1 cellular context compared by ENCODE assay signal in the genomic region with DNA sequence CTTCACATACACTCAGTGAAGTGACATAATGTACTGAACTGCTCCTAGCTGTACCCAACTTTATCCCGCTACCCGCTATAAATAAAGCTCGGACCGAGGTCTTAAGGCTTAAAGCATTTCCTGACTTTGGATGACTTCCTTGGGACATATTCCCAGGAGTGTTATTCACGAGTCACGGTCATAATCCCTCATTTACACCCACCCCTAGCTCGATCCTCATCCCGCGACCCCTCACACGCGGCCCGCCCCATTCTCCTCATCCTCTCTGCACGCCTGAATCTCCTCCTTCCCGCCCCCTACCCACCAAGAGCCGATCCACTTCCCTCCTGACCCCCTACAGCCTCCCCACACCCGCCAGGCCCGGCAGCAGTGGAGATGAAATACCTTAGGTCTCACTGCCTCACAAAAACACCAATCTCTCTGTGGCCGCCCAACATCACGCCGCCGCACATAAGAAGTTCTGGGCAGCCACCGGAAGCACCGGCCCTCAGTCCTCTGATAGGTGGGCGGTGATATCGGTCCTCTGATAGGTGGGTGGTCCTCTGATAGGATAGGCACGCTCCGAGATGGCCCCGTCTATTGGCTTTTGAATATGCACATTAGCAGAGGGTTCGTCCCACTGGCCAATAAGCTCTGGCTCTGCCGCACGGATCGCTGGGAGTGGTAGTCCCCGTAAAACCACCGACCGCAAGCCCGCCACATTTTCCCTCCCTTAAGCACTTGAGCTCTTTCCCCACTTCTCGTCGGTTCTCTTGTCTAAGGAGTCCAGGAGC.
A peak's percentile ranks its signal among the peaks of the same experiment; 100 is the strongest.
TF ChIP-seq lines count a peak whose summit lies in the region.

TSS of gene WDCP (minus strand) at position 462 of the 773 bp plus-strand sequence. CDS start 7,897 bp downstream, outside the sequence.

TF ChIP-seq in HepG2, 621 proteins besides CTCF, POLR2A, EP300 and RAD21 (continued from another document and continues in another):
- TF ChIP-seq RFXAP (CRISPR knock-in tag; IDR thresholded peaks at IDR 0.05; ENCODE audit: borderline replicate concordance) (peak; percentile 80; the same call in 1 of the 2 replicates), ZNF564 (CRISPR knock-in tag; IDR thresholded peaks at IDR 0.05) (no peak), GMEB2 (CRISPR knock-in tag; IDR thresholded peaks at IDR 0.05; ENCODE audit: low read depth) (0 out of 2 replicates have a peak, but pooled peaks have one; percentile 13), NR2F2 (IDR thresholded peaks at IDR 0.05; ENCODE audit: borderline replicate concordance, low read depth) (no peak; the same call in 1 of the 2 replicates), BRCA1 (CRISPR knock-in tag; IDR thresholded peaks at IDR 0.05) (peak; percentile 64; the same call in 1 of the 2 replicates), ZNF253 (CRISPR knock-in tag; IDR thresholded peaks at IDR 0.05; ENCODE audit: borderline replicate concordance) (no peak), ZNF567 (CRISPR knock-in tag; IDR thresholded peaks at IDR 0.05; ENCODE audit: borderline replicate concordance) (no peak; the same call in 1 of the 2 replicates), REXO4 (CRISPR knock-in tag; IDR thresholded peaks at IDR 0.05; ENCODE audit: borderline replicate concordance) (no peak), CEBPG (CRISPR knock-in tag; IDR thresholded peaks at IDR 0.05) (no peak), NR3C1 (CRISPR knock-in tag; IDR thresholded peaks at IDR 0.05) (no peak), MTF1 (CRISPR knock-in tag; IDR thresholded peaks at IDR 0.05) (no peak), DDIT3 (CRISPR knock-in tag; IDR thresholded peaks at IDR 0.05) (no peak), CEBPB (IDR thresholded peaks at IDR 0.05; ENCODE audit: borderline replicate concordance, low read depth, low read length) (no peak), MIER3 (CRISPR knock-in tag; IDR thresholded peaks at IDR 0.05; ENCODE audit: borderline replicate concordance) (peak; percentile 75; the same call in 1 of the 2 replicates), RNF219 (CRISPR knock-in tag; IDR thresholded peaks at IDR 0.05) (no peak), SNAI1 (CRISPR knock-in tag; IDR thresholded peaks at IDR 0.05; ENCODE audit: borderline replicate concordance) (peak; percentile 61; the same call in 1 of the 2 replicates), ZFP82 (CRISPR knock-in tag; IDR thresholded peaks at IDR 0.05; ENCODE audit: borderline replicate concordance) (no peak), SMAD9 (CRISPR knock-in tag; IDR thresholded peaks at IDR 0.05) (no peak), ZBTB7A (CRISPR knock-in tag; IDR thresholded peaks at IDR 0.05) (peak; percentile 82; the same call in 1 of the 2 replicates), ZEB1 (IDR thresholded peaks at IDR 0.05; ENCODE audit: insufficient replicate concordance, low read depth) (no peak), SAP130 (CRISPR knock-in tag; IDR thresholded peaks at IDR 0.05; ENCODE audit: low read depth) (peak; percentile 95), PAX8 (CRISPR knock-in tag; IDR thresholded peaks at IDR 0.05; ENCODE audit: borderline replicate concordance) (no peak), MLXIP (CRISPR knock-in tag; IDR thresholded peaks at IDR 0.05; ENCODE audit: borderline replicate concordance) (no peak), ZNF792 (CRISPR knock-in tag; IDR thresholded peaks at IDR 0.05) (peak; percentile 57; the same call in 1 of the 2 replicates), ZSCAN25 (CRISPR knock-in tag; IDR thresholded peaks at IDR 0.05) (peak; percentile 43; the same call in 1 of the 2 replicates), KLF16 (CRISPR knock-in tag; IDR thresholded peaks at IDR 0.05) (peak in 1 of 2 experiments; percentile 41; a peak in 1 of 4 replicates), ATRX (CRISPR knock-in tag; IDR thresholded peaks at IDR 0.05; ENCODE audit: borderline replicate concordance) (no peak), PAF1 (CRISPR knock-in tag; IDR thresholded peaks at IDR 0.05) (no peak), TBP (CRISPR knock-in tag; IDR thresholded peaks at IDR 0.05) (no peak), ZSCAN30 (CRISPR knock-in tag; IDR thresholded peaks at IDR 0.05) (no peak), CCDC6 (CRISPR knock-in tag; IDR thresholded peaks at IDR 0.05) (peak; percentile 59; the same call in 1 of the 2 replicates), ZNF326 (CRISPR knock-in tag; IDR thresholded peaks at IDR 0.05; ENCODE audit: borderline replicate concordance) (no peak), ZNF17 (CRISPR knock-in tag; IDR thresholded peaks at IDR 0.05) (no peak), XBP1 (CRISPR knock-in tag; IDR thresholded peaks at IDR 0.05) (no peak), ZNF329 (CRISPR knock-in tag; IDR thresholded peaks at IDR 0.05; ENCODE audit: low read depth) (no peak), ZNF616 (CRISPR knock-in tag; IDR thresholded peaks at IDR 0.05; ENCODE audit: low read depth) (no peak), MED13 (CRISPR knock-in tag; IDR thresholded peaks at IDR 0.05) (0 out of 2 replicates have a peak, but pooled peaks have one; percentile 30), ZNF839 (CRISPR knock-in tag; IDR thresholded peaks at IDR 0.05; ENCODE audit: borderline replicate concordance) (no peak; the same call in 1 of the 2 replicates), SIN3B (IDR thresholded peaks at IDR 0.05; ENCODE audit: low read length) (peak; percentile 63; the same call in 1 of the 2 replicates), MBD4 (IDR thresholded peaks at IDR 0.05; ENCODE audit: borderline replicate concordance, low read length) (no peak), KDM6A (CRISPR knock-in tag; IDR thresholded peaks at IDR 0.05; ENCODE audit: low read depth) (no peak), ZNF652 (CRISPR knock-in tag; IDR thresholded peaks at IDR 0.05; ENCODE audit: borderline replicate concordance, low read depth) (no peak), BRD4 (CRISPR knock-in tag; IDR thresholded peaks at IDR 0.05) (peak; percentile 74), ARID2 (CRISPR knock-in tag; IDR thresholded peaks at IDR 0.05; ENCODE audit: borderline replicate concordance) (peak; percentile 58; the same call in 1 of the 2 replicates), SIN3A (IDR thresholded peaks at IDR 0.05; ENCODE audit: borderline replicate concordance, low read depth, low read length) (peak; percentile 96), KLF13 (CRISPR knock-in tag; IDR thresholded peaks at IDR 0.05) (no peak), HMGA1 (CRISPR knock-in tag; conservative IDR thresholded peaks at IDR 0.05) (no peak), PHB2 (IDR thresholded peaks at IDR 0.05; ENCODE audit: partially characterized antibody) (no peak), KLF9 (CRISPR knock-in tag; IDR thresholded peaks at IDR 0.05; ENCODE audit: low read depth) (peak; percentile 74; the same call in 1 of the 2 replicates), FOSL2 (CRISPR knock-in tag; IDR thresholded peaks at IDR 0.05) (no peak; the same call in 1 of the 2 replicates), TOPORS (CRISPR knock-in tag; IDR thresholded peaks at IDR 0.05) (peak; percentile 76; the same call in 1 of the 2 replicates), ATM (IDR thresholded peaks at IDR 0.05; ENCODE audit: borderline replicate concordance) (no peak), ERF (CRISPR knock-in tag; IDR thresholded peaks at IDR 0.05) (peak; percentile 38; the same call in 1 of the 2 replicates), ZNF788 (CRISPR knock-in tag; IDR thresholded peaks at IDR 0.05; ENCODE audit: borderline replicate concordance) (no peak), RARG (CRISPR knock-in tag; IDR thresholded peaks at IDR 0.05; ENCODE audit: low read depth) (no peak), MYNN (CRISPR knock-in tag; IDR thresholded peaks at IDR 0.05; ENCODE audit: low read depth) (no peak), PRMT3 (CRISPR knock-in tag; IDR thresholded peaks at IDR 0.05; ENCODE audit: borderline replicate concordance, low read depth) (no peak)
- TF ChIP-seq, protein P1, sequence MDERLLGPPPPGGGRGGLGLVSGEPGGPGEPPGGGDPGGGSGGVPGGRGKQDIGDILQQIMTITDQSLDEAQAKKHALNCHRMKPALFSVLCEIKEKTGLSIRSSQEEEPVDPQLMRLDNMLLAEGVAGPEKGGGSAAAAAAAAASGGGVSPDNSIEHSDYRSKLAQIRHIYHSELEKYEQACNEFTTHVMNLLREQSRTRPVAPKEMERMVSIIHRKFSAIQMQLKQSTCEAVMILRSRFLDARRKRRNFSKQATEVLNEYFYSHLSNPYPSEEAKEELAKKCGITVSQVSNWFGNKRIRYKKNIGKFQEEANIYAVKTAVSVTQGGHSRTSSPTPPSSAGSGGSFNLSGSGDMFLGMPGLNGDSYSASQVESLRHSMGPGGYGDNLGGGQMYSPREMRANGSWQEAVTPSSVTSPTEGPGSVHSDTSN (CRISPR knock-in tag; IDR thresholded peaks at IDR 0.05): peak; percentile 74
- TF ChIP-seq, protein P2, sequence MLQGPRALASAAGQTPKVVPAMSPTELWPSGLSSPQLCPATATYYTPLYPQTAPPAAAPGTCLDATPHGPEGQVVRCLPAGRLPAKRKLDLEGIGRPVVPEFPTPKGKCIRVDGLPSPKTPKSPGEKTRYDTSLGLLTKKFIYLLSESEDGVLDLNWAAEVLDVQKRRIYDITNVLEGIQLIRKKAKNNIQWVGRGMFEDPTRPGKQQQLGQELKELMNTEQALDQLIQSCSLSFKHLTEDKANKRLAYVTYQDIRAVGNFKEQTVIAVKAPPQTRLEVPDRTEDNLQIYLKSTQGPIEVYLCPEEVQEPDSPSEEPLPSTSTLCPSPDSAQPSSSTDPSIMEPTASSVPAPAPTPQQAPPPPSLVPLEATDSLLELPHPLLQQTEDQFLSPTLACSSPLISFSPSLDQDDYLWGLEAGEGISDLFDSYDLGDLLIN (CRISPR knock-in tag; IDR thresholded peaks at IDR 0.05; ENCODE audit: borderline replicate concordance): no peak
- TF ChIP-seq, protein P3, sequence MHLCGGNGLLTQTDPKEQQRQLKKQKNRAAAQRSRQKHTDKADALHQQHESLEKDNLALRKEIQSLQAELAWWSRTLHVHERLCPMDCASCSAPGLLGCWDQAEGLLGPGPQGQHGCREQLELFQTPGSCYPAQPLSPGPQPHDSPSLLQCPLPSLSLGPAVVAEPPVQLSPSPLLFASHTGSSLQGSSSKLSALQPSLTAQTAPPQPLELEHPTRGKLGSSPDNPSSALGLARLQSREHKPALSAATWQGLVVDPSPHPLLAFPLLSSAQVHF (CRISPR knock-in tag; IDR thresholded peaks at IDR 0.05): no peak
- TF ChIP-seq, protein P4, sequence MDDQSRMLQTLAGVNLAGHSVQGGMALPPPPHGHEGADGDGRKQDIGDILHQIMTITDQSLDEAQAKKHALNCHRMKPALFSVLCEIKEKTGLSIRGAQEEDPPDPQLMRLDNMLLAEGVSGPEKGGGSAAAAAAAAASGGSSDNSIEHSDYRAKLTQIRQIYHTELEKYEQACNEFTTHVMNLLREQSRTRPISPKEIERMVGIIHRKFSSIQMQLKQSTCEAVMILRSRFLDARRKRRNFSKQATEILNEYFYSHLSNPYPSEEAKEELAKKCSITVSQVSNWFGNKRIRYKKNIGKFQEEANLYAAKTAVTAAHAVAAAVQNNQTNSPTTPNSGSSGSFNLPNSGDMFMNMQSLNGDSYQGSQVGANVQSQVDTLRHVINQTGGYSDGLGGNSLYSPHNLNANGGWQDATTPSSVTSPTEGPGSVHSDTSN (CRISPR knock-in tag; IDR thresholded peaks at IDR 0.05; ENCODE audit: borderline replicate concordance): no peak
